In genomic region chr2:231057590-231057989, GRCh38 we compare ENCODE assay signal across 8 cellular contexts. TPM values are rescaled to one million over a fixed set of nuclear protein-coding genes. Genes with fewer than 3 reads are reported as not detected.
DNase-seq lines count a peak whose midpoint lies in the region; ATAC-seq and TF ChIP-seq lines count a peak whose summit lies in the region.

No MANE protein-coding gene starts in this region.

- H3K36me3 ChIP-seq in hepatocyte (replicated peaks; ENCODE audit: insufficient read depth, low read depth) = peaks cover 9% of the 10 kb centered on the region

- TF ChIP-seq CTCF in activated B cell treated with CpG ODN at 0.5 μM for 24 hours (IDR thresholded peaks at IDR 0.05) = no peak
- TF ChIP-seq CTCF in hepatocyte (IDR thresholded peaks at IDR 0.05; ENCODE audit: poor library complexity) = no peak

- DNase-seq in NCI-H2107 treated with DMSO at 0.1 percent for 48 hours (lab: John Stamatoyannopoulos, UW; ENCODE audit: unreplicated experiment) = peak; percentile 13
- no peak for DNase-seq in NCI-H2107 (lab: John Stamatoyannopoulos, UW)
- no peak for DNase-seq in activated B cell treated with CpG ODN at 0.5 μM for 24 hours
- no peak for DNase-seq in hepatocyte (ENCODE audit: low spot score)
- DNase-seq in NCI-H2171 (lab: John Stamatoyannopoulos, UW) = no peak
- DNase-seq in NCI-H146 treated with DMSO at 0.1 percent for 48 hours (lab: John Stamatoyannopoulos, UW; ENCODE audit: unreplicated experiment) = no peak
- no peak for DNase-seq in HuH-7.5 (ENCODE audit: low spot score)

- no peaks in the 10 kb centered on the region for H3K9me3 ChIP-seq in hepatocyte (ENCODE audit: low read depth)

- H3K4me2 ChIP-seq in hepatocyte = peak overlapping the region; percentile 86

- H3K4me3 ChIP-seq in hepatocyte = peak overlapping the region; percentile 98

- 4% methylated on average over 10 of the region's 10 CpGs for WGBS in hepatocyte (ENCODE audit: low lambda C conversion rate, missing lambda C conversion rate)

- peaks cover 15% of the 10 kb centered on the region for H4K20me1 ChIP-seq in hepatocyte (ENCODE audit: insufficient read depth, poor library complexity, severe bottlenecking)

- peak overlapping the region; percentile 82 for H2AFZ ChIP-seq in hepatocyte

- no peaks in the 10 kb centered on the region for H3K27me3 ChIP-seq in hepatocyte

- no peak for ATAC-seq in activated B cell treated with CpG ODN at 0.5 μM for 24 hours (ENCODE audit: low read depth)
- ATAC-seq in stimulated activated memory B cell treated with anti-CD40 and anti-IgM and Interleukin-4, amounts not matched to agents 10 μg/mL and 1 μg/mL and 100 μg/mL, for 72 hours = no peak

- H3K27ac ChIP-seq in hepatocyte = peak overlapping the region; percentile 100

- peaks cover 38% of the 10 kb centered on the region for H3K4me1 Mint-ChIP-seq in activated B cell treated with CpG ODN at 0.5 μM for 24 hours
- peaks cover 48% of the 10 kb centered on the region for H3K4me1 Mint-ChIP-seq in stimulated activated memory B cell treated with anti-CD40 and anti-IgM and Interleukin-4, amounts not matched to agents 10 μg/mL and 1 μg/mL and 100 μg/mL, for 72 hours

- POLR2A ChIA-PET in activated B cell treated with CpG ODN at 0.5 μM for 24 hours (lab: Charles Lee) = interaction anchor here (0.8 to 1.7 kb wide), 2 partner anchors 9 to 407 kb away, joined by 4 to 7 read pairs; partner anchors contain the start of gene NCL

- CTCF ChIA-PET in activated B cell treated with CpG ODN at 0.5 μM for 24 hours (lab: Charles Lee) = interaction anchor here (1.5 kb wide), 1 partner anchor 233 kb away, joined by 8 read pairs; no protein-coding TSS in a partner anchor

- H3K4me1 ChIP-seq in hepatocyte (ENCODE audit: insufficient read depth) = peaks cover 20% of the 10 kb centered on the region

- peaks cover 58% of the 10 kb centered on the region for H3K79me2 ChIP-seq in hepatocyte

- intact Hi-C loops in activated B cell treated with CpG ODN at 0.5 μM for 24 hours (cut with micrococcal nuclease) = loop anchor here (2.0 to 10.0 kb wide), 5 partner anchors 155 to 727 kb away; partner anchors contain the start of genes CAB39, COPS7B, NCL and PDE6D

- no peaks in the 10 kb centered on the region for H3K9me2 ChIP-seq in hepatocyte (replicated peaks; ENCODE audit: insufficient read depth)

- no peaks in the 10 kb centered on the region for H3K27me3 Mint-ChIP-seq in activated B cell treated with CpG ODN at 0.5 μM for 24 hours
- peaks cover 17% of the 10 kb centered on the region for H3K27me3 Mint-ChIP-seq in stimulated activated memory B cell treated with anti-CD40 and anti-IgM and Interleukin-4, amounts not matched to agents 10 μg/mL and 1 μg/mL and 100 μg/mL, for 72 hours

- H3K36me3 Mint-ChIP-seq in activated B cell treated with CpG ODN at 0.5 μM for 24 hours (ENCODE audit: low read depth) = peaks cover 18% of the 10 kb centered on the region
- peaks cover 14% of the 10 kb centered on the region for H3K36me3 Mint-ChIP-seq in stimulated activated memory B cell treated with anti-CD40 and anti-IgM and Interleukin-4, amounts not matched to agents 10 μg/mL and 1 μg/mL and 100 μg/mL, for 72 hours

- H3K4me3 Mint-ChIP-seq in activated B cell treated with CpG ODN at 0.5 μM for 24 hours = peak overlapping the region; percentile 98
- H3K4me3 Mint-ChIP-seq in stimulated activated memory B cell treated with anti-CD40 and anti-IgM and Interleukin-4, amounts not matched to agents 10 μg/mL and 1 μg/mL and 100 μg/mL, for 72 hours = peak overlapping the region; percentile 99

- peak overlapping the region; percentile 70 for H3K27ac Mint-ChIP-seq in activated B cell treated with CpG ODN at 0.5 μM for 24 hours
- H3K27ac Mint-ChIP-seq in stimulated activated memory B cell treated with anti-CD40 and anti-IgM and Interleukin-4, amounts not matched to agents 10 μg/mL and 1 μg/mL and 100 μg/mL, for 72 hours = peak overlapping the region; percentile 99

- H3K9me3 Mint-ChIP-seq in activated B cell treated with CpG ODN at 0.5 μM for 24 hours = no peaks in the 10 kb centered on the region
- no peaks in the 10 kb centered on the region for H3K9me3 Mint-ChIP-seq in stimulated activated memory B cell treated with anti-CD40 and anti-IgM and Interleukin-4, amounts not matched to agents 10 μg/mL and 1 μg/mL and 100 μg/mL, for 72 hours

RNA-seq across cellular contexts. Expression of gene PSMD1, which starts 0.9 kb away (rescaled TPM):
- total RNA-seq in activated B cell treated with CpG ODN at 0.5 μM for 24 hours = 99.9 and 105 TPM in 2 replicates
- total RNA-seq in hepatocyte = 92.9 and 93.6 TPM in 2 replicates
- polyA plus RNA-seq in hepatocyte = 96.3 and 106 TPM in 2 replicates

RNA-seq across cellular contexts. Expression of gene C2orf72, which starts 20.3 kb away (rescaled TPM):
- total RNA-seq in activated B cell treated with CpG ODN at 0.5 μM for 24 hours (not detected in 2 replicates), hepatocyte (108 and 112 TPM in 2 replicates)
- 64.1 and 86.9 TPM in 2 replicates for polyA plus RNA-seq in hepatocyte

Comparison
In these comparisons a context has a peak if more than half of its experiments do, and no peak if none do; other contexts are left out.
1. RNA of gene C2orf72, which starts 20.3 kb away (total RNA-seq): 108 to 112 TPM in hepatocyte; not detected in activated B cell treated with CpG ODN at 0.5 μM for 24 hours; every median in the first group is over 100 times any median in the second.